10 cellular contexts compared by ENCODE assay signal in genomic region chr6:73704260-73704659, GRCh38. TPM values are rescaled to one million over a fixed set of nuclear protein-coding genes. Genes with fewer than 3 reads are reported as not detected.
A peak's percentile ranks its signal among the peaks of the same experiment; 100 is the strongest.
DNase-seq lines count a peak whose midpoint lies in the region; ATAC-seq, FAIRE-seq and TF ChIP-seq lines count a peak whose summit lies in the region.
"Had no signal": no experiment of that assay in that cellular context is flagged by ENCODE, and none has a peak within 500 bp of the region (broad histone marks: within the 10 kb centered on the region; RNA-seq: fewer than 3 reads in every experiment).

No MANE protein-coding gene starts in this region.

- CTCF ChIA-PET in AG04450 (lab: Charles Lee) = interaction anchor here (0.6 to 1.5 kb wide), 2 partner anchors 29 to 79 kb away, joined by 3 to 7 read pairs; no protein-coding TSS in a partner anchor

- H3K9me3 ChIP-seq in AG04450 (ENCODE audit: control insufficient read depth, insufficient read depth, low read length) (no peaks in the 10 kb centered on the region), mesenchymal stem cell (ENCODE audit: control insufficient read depth, low read length) (no peaks in the 10 kb centered on the region)

- H3K4me1 Mint-ChIP-seq in activated naive CD8-positive, alpha-beta T cell treated with anti-CD3 and anti-CD28 coated beads for 36 hours = peaks cover 8% of the 10 kb centered on the region

- ATAC-seq in HG03442 (IDR thresholded peaks at IDR 0.05; ENCODE audit: unreplicated experiment) = peak; percentile 52
- ATAC-seq in GM19324 (IDR thresholded peaks at IDR 0.05; ENCODE audit: low FRiP score, unreplicated experiment) = no peak
- ATAC-seq in GM18867 (IDR thresholded peaks at IDR 0.05; ENCODE audit: unreplicated experiment) = no peak

- peak overlapping the region; percentile 60 for H4K8ac ChIP-seq in mesenchymal stem cell (ENCODE audit: low read length)

- no peak for TF ChIP-seq POLR2A in GM12892 (IDR thresholded peaks at IDR 0.05; ENCODE audit: low read depth, low read length)

- H3K36me3 Mint-ChIP-seq in activated naive CD8-positive, alpha-beta T cell treated with anti-CD3 and anti-CD28 coated beads for 36 hours = peaks cover 22% of the 10 kb centered on the region

- H3K4me3 Mint-ChIP-seq in activated naive CD8-positive, alpha-beta T cell treated with anti-CD3 and anti-CD28 coated beads for 36 hours = no peak overlapping the region

- no peak overlapping the region for H4K91ac ChIP-seq in mesenchymal stem cell (ENCODE audit: low read length)

- H3K4me2 ChIP-seq in mesenchymal stem cell (ENCODE audit: low read length, poor library complexity, severe bottlenecking) = peak overlapping the region; percentile 27

- H3K23ac ChIP-seq in mesenchymal stem cell (ENCODE audit: low read length in 2 of 2) = no peak overlapping the region

- H3K4me1 ChIP-seq in mesenchymal stem cell (ENCODE audit: control insufficient read depth, insufficient read depth, low read depth, low read length) = peaks cover 1% of the 10 kb centered on the region

- H3K27ac Mint-ChIP-seq in activated naive CD8-positive, alpha-beta T cell treated with anti-CD3 and anti-CD28 coated beads for 36 hours = peak overlapping the region; percentile 15

- H2BK12ac ChIP-seq in mesenchymal stem cell (ENCODE audit: low read length in 2 of 2) = no peak overlapping the region

- DNase-seq in AG04450 (ENCODE audit: low read depth, low spot score) = peak; percentile 94
- DNase-seq in activated naive CD8-positive, alpha-beta T cell treated with anti-CD3 and anti-CD28 coated beads for 36 hours = peak; percentile 37
- peak; percentile 98 for DNase-seq in mesenchymal stem cell
- no peak for DNase-seq in activated gamma-delta T cell treated with Interleukin-2 at 50 U/mL for 16 hours
- DNase-seq in GM12892 (ENCODE audit: insufficient read length) = no peak
- DNase-seq: effector memory CD4-positive, alpha-beta T cell; NCI-H526 treated with DMSO at 0.1 percent for 48 hours had no signal

- H3K9me3 Mint-ChIP-seq in activated naive CD8-positive, alpha-beta T cell treated with anti-CD3 and anti-CD28 coated beads for 36 hours = no peaks in the 10 kb centered on the region

- H3K9ac ChIP-seq in mesenchymal stem cell (ENCODE audit: low read length) = peak overlapping the region; percentile 85

- H3K27me3 Mint-ChIP-seq in activated naive CD8-positive, alpha-beta T cell treated with anti-CD3 and anti-CD28 coated beads for 36 hours = peaks cover 31% of the 10 kb centered on the region

- peak overlapping the region; percentile 46 to 91 for H3K18ac ChIP-seq in mesenchymal stem cell (ENCODE audit: low read depth in 1 of 2, low read length in 2 of 2)

- POLR2A ChIA-PET in AG04450 (lab: Yijun Ruan, JAX) = interaction anchor here (0.7 kb wide), 1 partner anchor 189 kb away, joined by 4 read pairs; no protein-coding TSS in a partner anchor

- no peak overlapping the region for H2AFZ ChIP-seq in mesenchymal stem cell (ENCODE audit: low read depth, low read length)

- peaks cover 0 to 48% of the 10 kb centered on the region in 2 experiments for H3K36me3 ChIP-seq in mesenchymal stem cell (ENCODE audit: control insufficient read depth in 1 of 2, insufficient read depth in 2 of 2, low read depth in 1 of 2, low read length in 2 of 2)

- no peaks in the 10 kb centered on the region for H3K27me3 ChIP-seq in AG04450 (ENCODE audit: control insufficient read depth, insufficient read depth, low read length)
- H3K27me3 ChIP-seq in mesenchymal stem cell (ENCODE audit: control insufficient read depth in 1 of 2, insufficient read depth in 1 of 2, low read length in 2 of 2) = no peaks in the 10 kb centered on the region

- no peak overlapping the region for H2BK15ac ChIP-seq in mesenchymal stem cell (ENCODE audit: low read depth, poor library complexity, severe bottlenecking)

- FAIRE-seq in GM12892 (lab: Jason Lieb, UNC) = no peak

- no peak overlapping the region for H3K14ac ChIP-seq in mesenchymal stem cell (ENCODE audit: low read length in 2 of 2)

- WGBS in mesenchymal stem cell = 2% methylated on average over 5 of the region's 8 CpGs

- H3K4me3 ChIP-seq in AG04450 (ENCODE audit: low read depth, low read length) (peak overlapping the region; percentile 20; the same call in 1 of the 2 replicates), mesenchymal stem cell (ENCODE audit: insufficient read depth in 1 of 2, low read depth in 1 of 2, low read length in 2 of 2) (no peak overlapping the region)

- H3K27ac ChIP-seq in AG04450 (ENCODE audit: low read depth, low read length) = peak overlapping the region; percentile 88
- peak overlapping the region; percentile 87 for H3K27ac ChIP-seq in mesenchymal stem cell (ENCODE audit: low read length, poor library complexity, severe bottlenecking)

- H3K79me1 ChIP-seq in mesenchymal stem cell (replicated peaks; ENCODE audit: low read length, poor library complexity, severe bottlenecking) = peaks cover 22% of the 10 kb centered on the region

- H2BK120ac ChIP-seq in mesenchymal stem cell (ENCODE audit: low read depth, low read length) = no peak overlapping the region

- H3K4ac ChIP-seq in mesenchymal stem cell (ENCODE audit: low read depth in 1 of 2, low read length in 2 of 2) = no peak overlapping the region

- no peak for TF ChIP-seq CTCF in AG04450 (IDR thresholded peaks at IDR 0.05; ENCODE audit: low read depth, low read length)

- no peak overlapping the region for H2BK5ac ChIP-seq in mesenchymal stem cell (ENCODE audit: low read depth, low read length, poor library complexity, severe bottlenecking)

- no peak overlapping the region for H2AK5ac ChIP-seq in mesenchymal stem cell (ENCODE audit: low read length, severe bottlenecking)

RNA-seq across cellular contexts. Expression of gene CD109, which starts 8.3 kb away (rescaled TPM):
- polyA plus RNA-seq in AG04450 (2011; rRNA removed) = 31.2 and 46.1 TPM in 2 replicates
- 22.3 and 36.9 TPM in 2 replicates for polyA minus RNA-seq in AG04450 (2011; rRNA and poly(A)+ RNA removed)
- 10 to 100 TPM; 12.2 to 12.4 TPM for total RNA-seq in activated naive CD8-positive, alpha-beta T cell treated with anti-CD3 and anti-CD28 coated beads for 36 hours
- polyA plus RNA-seq in mesenchymal stem cell (2013, experiment 1 of 2) = 33.3 TPM
- polyA plus RNA-seq in mesenchymal stem cell (2013, experiment 2 of 2) = 33.8 TPM
- 2.0 TPM for polyA plus RNA-seq in GM12892 (2012; ENCODE audit: missing spikeins)

RNA-seq across cellular contexts. Expression of gene SLC17A5, which starts 50.5 kb away (rescaled TPM):
- 25.9 and 34.0 TPM in 2 replicates for polyA plus RNA-seq in AG04450 (2011; rRNA removed)
- polyA minus RNA-seq in AG04450 (2011; rRNA and poly(A)+ RNA removed) = 30.1 and 40.9 TPM in 2 replicates
- 1 to 10 TPM; 3.1 to 4.1 TPM for total RNA-seq in activated naive CD8-positive, alpha-beta T cell treated with anti-CD3 and anti-CD28 coated beads for 36 hours
- 66.7 TPM for polyA plus RNA-seq in mesenchymal stem cell (2013, experiment 1 of 2)
- 69.0 TPM for polyA plus RNA-seq in mesenchymal stem cell (2013, experiment 2 of 2)
- polyA plus RNA-seq in GM12892 (2012; ENCODE audit: missing spikeins) = 4.2 TPM

Comparison
In these comparisons a context has a peak if more than half of its experiments do, and no peak if none do; other contexts are left out.
1. DNase-seq: peak in AG04450 (single experiment), activated naive CD8-positive, alpha-beta T cell treated with anti-CD3 and anti-CD28 coated beads for 36 hours (single experiment) and mesenchymal stem cell (single experiment); none in activated gamma-delta T cell treated with Interleukin-2 at 50 U/mL for 16 hours (single experiment) and GM12892 (single experiment).